18 cellular contexts compared by ENCODE assay signal in the genomic region with DNA sequence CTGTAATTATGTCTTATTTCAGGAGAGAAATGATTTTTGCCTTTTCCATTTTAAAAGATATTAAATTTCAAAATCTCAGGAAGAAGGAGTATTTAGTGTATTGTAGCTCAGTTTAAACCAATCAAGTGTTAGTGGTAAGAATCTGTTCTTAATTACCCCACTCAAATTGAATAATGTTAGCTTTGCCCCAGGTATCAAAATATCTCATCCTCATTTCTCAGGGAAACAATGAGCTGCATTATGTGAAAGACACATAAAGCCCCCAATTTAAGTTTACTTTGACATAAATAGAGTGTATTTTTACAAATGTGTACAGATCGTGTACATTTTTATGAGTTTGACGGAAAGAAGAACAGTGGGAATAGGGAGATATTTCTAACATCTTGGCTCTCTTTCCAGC.
DNase-seq lines count a peak whose midpoint lies in the region; ATAC-seq and TF ChIP-seq lines count a peak whose summit lies in the region.
"Had no signal": no experiment of that assay in that cellular context is flagged by ENCODE, and none has a peak within 500 bp of the region (broad histone marks: within the 10 kb centered on the region; RNA-seq: fewer than 3 reads in every experiment).

No MANE protein-coding gene starts in this region.

- H3K4me1 Mint-ChIP-seq in neural progenitor cell, result peaks cover 3% of the 10 kb centered on the region
- H3K4me1 Mint-ChIP-seq: B cell had no signal

- peak; percentile 49 for DNase-seq in DMS79 treated with DMSO at 0.1 percent for 48 hours (lab: John Stamatoyannopoulos, UW)
- no peak for DNase-seq in DMS79 (lab: John Stamatoyannopoulos, UW)
- DNase-seq in NCI-H69 (lab: John Stamatoyannopoulos, UW), result peak; percentile 80
- no peak for DNase-seq in NCI-H774 (lab: John Stamatoyannopoulos, UW)
- no peak for DNase-seq in neural progenitor cell (ENCODE audit: low spot score)
- no peak for DNase-seq in kidney tubule cell (ENCODE audit: low spot score)
- DNase-seq: AML-193; Caco-2; Calu3; CD4-positive, alpha-beta T cell; CD8-positive, alpha-beta T cell; GF-D8 had no signal

- no peaks in the 10 kb centered on the region for H3K36me3 Mint-ChIP-seq in neural progenitor cell
- H3K36me3 Mint-ChIP-seq: CD8-positive, alpha-beta T cell had no signal

- no peaks in the 10 kb centered on the region for H3F3A ChIP-seq in neural progenitor cell (ENCODE audit: low read depth)

- no peaks in the 10 kb centered on the region for H4K20me1 ChIP-seq in neural progenitor cell (ENCODE audit: low read depth)
- H4K20me1 ChIP-seq: BLaER1 treated with 17β-estradiol and CSF1 and Interleukin-3, amounts not matched to agents 10 nM and 100 nM had no signal

- no peaks in the 10 kb centered on the region for H3K9me3 Mint-ChIP-seq in neural progenitor cell
- H3K9me3 Mint-ChIP-seq: CD4-positive, alpha-beta T cell; CD8-positive, alpha-beta T cell had no signal

- H3K36me3 ChIP-seq in neural progenitor cell, result no peaks in the 10 kb centered on the region
- H3K36me3 ChIP-seq: BLaER1 treated with 17β-estradiol and CSF1 and Interleukin-3, amounts not matched to agents 10 nM and 100 nM had no signal

- no peaks in the 10 kb centered on the region for H3K79me2 ChIP-seq in neural progenitor cell (ENCODE audit: low read depth)

- no peaks in the 10 kb centered on the region for H3K9me3 ChIP-seq in neural progenitor cell (ENCODE audit: low read depth)
- H3K9me3 ChIP-seq: A549; BLaER1 treated with 17β-estradiol and CSF1 and Interleukin-3, amounts not matched to agents 10 nM and 100 nM; Caco-2 had no signal

- H3K27ac Mint-ChIP-seq in neural progenitor cell, result no peak overlapping the region
- H3K27ac Mint-ChIP-seq: B cell; CD4-positive, alpha-beta T cell; CD8-positive, alpha-beta T cell had no signal

- H3K27me3 Mint-ChIP-seq in neural progenitor cell (ENCODE audit: insufficient read depth, low read depth), result no peaks in the 10 kb centered on the region
- H3K27me3 Mint-ChIP-seq: B cell; CD4-positive, alpha-beta T cell had no signal

- no peaks in the 10 kb centered on the region for H3K4me1 ChIP-seq in neural progenitor cell
- H3K4me1 ChIP-seq: A549; BLaER1 treated with 17β-estradiol and CSF1 and Interleukin-3, amounts not matched to agents 10 nM and 100 nM; Caco-2 had no signal

- H3K4me3 ChIP-seq in neural progenitor cell, result no peak overlapping the region
- H3K4me3 ChIP-seq: A549; BLaER1 treated with 17β-estradiol and CSF1 and Interleukin-3, amounts not matched to agents 10 nM and 100 nM had no signal

- no peak for TF ChIP-seq CTCF in neural progenitor cell (IDR thresholded peaks at IDR 0.05)

- H3K9ac ChIP-seq in neural progenitor cell, result no peak overlapping the region
- H3K9ac ChIP-seq: BLaER1 treated with 17β-estradiol and CSF1 and Interleukin-3, amounts not matched to agents 10 nM and 100 nM had no signal

- no peak for ATAC-seq in SK-N-SH treated with all-trans-retinoic acid at 6 μM for 48 hours
- ATAC-seq: A549; CD8-positive, alpha-beta T cell had no signal

- H2AFZ ChIP-seq in neural progenitor cell (replicated peaks), result no peak overlapping the region

- H3K4me3 Mint-ChIP-seq in neural progenitor cell, result no peak overlapping the region
- H3K4me3 Mint-ChIP-seq: B cell; CD4-positive, alpha-beta T cell; CD8-positive, alpha-beta T cell had no signal

- H3K4me2 ChIP-seq in neural progenitor cell, result no peak overlapping the region
- H3K4me2 ChIP-seq: A549; BLaER1 treated with 17β-estradiol and CSF1 and Interleukin-3, amounts not matched to agents 10 nM and 100 nM had no signal

- no peaks in the 10 kb centered on the region for H3K27me3 ChIP-seq in neural progenitor cell
- H3K27me3 ChIP-seq: BLaER1 treated with 17β-estradiol and CSF1 and Interleukin-3, amounts not matched to agents 10 nM and 100 nM had no signal

- H3K27ac ChIP-seq in neural progenitor cell, result no peak overlapping the region
- H3K27ac ChIP-seq: 22Rv1; A549; BLaER1 treated with 17β-estradiol and CSF1 and Interleukin-3, amounts not matched to agents 10 nM and 100 nM; C4-2B had no signal

TF ChIP-seq in SK-N-SH treated with all-trans-retinoic acid at 6 μM for 48 hours, 23 proteins besides CTCF, POLR2A, EP300 and RAD21:
- TF ChIP-seq ISL1 (CRISPR knock-in tag; IDR thresholded peaks at IDR 0.05) (no peak), TCF4 (CRISPR knock-in tag; IDR thresholded peaks at IDR 0.05; ENCODE audit: borderline replicate concordance) (peak; percentile 72; the same call in 1 of the 2 replicates), POU6F1 (CRISPR knock-in tag; IDR thresholded peaks at IDR 0.05; ENCODE audit: borderline replicate concordance, low read depth) (no peak)

Comparison
In these comparisons a context has a peak if more than half of its experiments do, and no peak if none do; other contexts are left out.
1. DNase-seq: peak in DMS79 treated with DMSO at 0.1 percent for 48 hours (single experiment) and NCI-H69 (single experiment); none in DMS79 (single experiment), NCI-H774 (single experiment), neural progenitor cell (single experiment) and kidney tubule cell (single experiment).